ENCODE assay signal across 38 cellular contexts in genomic region chr10:120182431-120182830, GRCh38.
"Had no signal": no experiment of that assay in that cellular context is flagged by ENCODE, and none has a peak within 500 bp of the region (broad histone marks: within the 10 kb centered on the region; RNA-seq: fewer than 3 reads in every experiment).

No MANE protein-coding gene starts in this region.

- H3K4me3 Mint-ChIP-seq: activated B cell treated with CpG ODN at 0.5 μM for 24 hours; activated CD4-positive, alpha-beta memory T cell treated with anti-CD3 and anti-CD28 coated beads for 36 hours; activated CD4-positive, alpha-beta T cell treated with anti-CD3 and anti-CD28 coated beads, Interleukin-2, amount 10 ng/mL, durations not matched to agents 24 days and 14 days; activated CD8-positive, alpha-beta T cell treated with anti-CD3 and anti-CD28 coated beads for 36 hours; activated naive CD4-positive, alpha-beta T cell treated with anti-CD3 and anti-CD28 coated beads for 36 hours; activated naive CD8-positive, alpha-beta T cell treated with anti-CD3 and anti-CD28 coated beads for 36 hours; activated T-cell treated with anti-CD3 and anti-CD28 coated beads, Interleukin-2, amount 50 U/mL, for 4 hours; activated T-cell treated with anti-CD3 and anti-CD28 coated beads, Interleukin-2, amount 50 U/mL, for 72 hours; activated T-helper 1 cell treated with anti-CD3 and anti-CD28 coated beads, Interleukin-12 subunit alpha, Interleukin-12 subunit beta, Interleukin-2, Interleukin-4 antibody, amounts not matched to agents 30 ng/mL and 10 ng/mL and 1 ng/mL, durations not matched to agents 14 hours and 24 hours and 36 hours; activated T-helper 17 cell treated with anti-CD3 and anti-CD28 coated beads, Interleukin-2, amount 50 U/mL, for 72 hours; brain; central memory CD8-positive, alpha-beta T cell; T-helper 1 cell treated with Interleukin-12 subunit alpha and Interleukin-12 subunit beta and Interleukin-4 antibody, amounts not matched to agents 30 μg/mL and 1 μg/mL, for 36 hours; T-helper 2 cell treated with Interferon-gamma antibody and Interleukin-4, amounts not matched to agents 5 μg/mL and 100 μg/mL, for 36 hours had no signal

- H3K9me3 Mint-ChIP-seq: activated CD4-positive, alpha-beta memory T cell treated with anti-CD3 and anti-CD28 coated beads for 36 hours; activated CD4-positive, alpha-beta T cell treated with anti-CD3 and anti-CD28 coated beads, Interleukin-2, amount 10 ng/mL, durations not matched to agents 24 days and 14 days; activated CD8-positive, alpha-beta T cell treated with anti-CD3 and anti-CD28 coated beads for 36 hours; activated naive CD4-positive, alpha-beta T cell treated with anti-CD3 and anti-CD28 coated beads for 36 hours; activated naive CD4-positive, alpha-beta T cell treated with anti-CD3 and anti-CD28 coated beads, Interleukin-2, amount 50 U/mL, for 72 hours; activated T-cell treated with anti-CD3 and anti-CD28 coated beads, Interleukin-2, amount 50 U/mL, for 4 hours; activated T-helper 1 cell treated with anti-CD3 and anti-CD28 coated beads, Interleukin-12 subunit alpha, Interleukin-12 subunit beta, Interleukin-2, Interleukin-4 antibody, amounts not matched to agents 30 ng/mL and 10 ng/mL and 1 ng/mL, durations not matched to agents 14 hours and 24 hours and 36 hours; activated T-helper 17 cell treated with anti-CD3 and anti-CD28 coated beads, Interleukin-2, amount 50 U/mL, for 72 hours; brain; central memory CD8-positive, alpha-beta T cell; T-helper 1 cell treated with Interleukin-12 subunit alpha and Interleukin-12 subunit beta and Interleukin-4 antibody, amounts not matched to agents 30 μg/mL and 1 μg/mL, for 36 hours; T-helper 2 cell treated with Interferon-gamma antibody and Interleukin-4, amounts not matched to agents 5 μg/mL and 100 μg/mL, for 36 hours had no signal

- H3K27ac Mint-ChIP-seq: activated B cell treated with CpG ODN at 0.5 μM for 24 hours; activated CD4-positive, alpha-beta memory T cell treated with anti-CD3 and anti-CD28 coated beads for 36 hours; activated CD4-positive, alpha-beta T cell treated with anti-CD3 and anti-CD28 coated beads, Interleukin-2, amount 10 ng/mL, durations not matched to agents 24 days and 14 days; activated CD8-positive, alpha-beta T cell treated with anti-CD3 and anti-CD28 coated beads for 36 hours; activated naive CD4-positive, alpha-beta T cell treated with anti-CD3 and anti-CD28 coated beads for 36 hours; activated naive CD4-positive, alpha-beta T cell treated with anti-CD3 and anti-CD28 coated beads, Interleukin-2, amount 50 U/mL, for 72 hours; activated naive CD8-positive, alpha-beta T cell treated with anti-CD3 and anti-CD28 coated beads for 36 hours; activated T-cell treated with anti-CD3 and anti-CD28 coated beads, Interleukin-2, amount 50 U/mL, for 72 hours; activated T-helper 1 cell treated with anti-CD3 and anti-CD28 coated beads, Interleukin-12 subunit alpha, Interleukin-12 subunit beta, Interleukin-2, Interleukin-4 antibody, amounts not matched to agents 30 ng/mL and 10 ng/mL and 1 ng/mL, durations not matched to agents 14 hours and 24 hours and 36 hours; activated T-helper 17 cell treated with anti-CD3 and anti-CD28 coated beads, Interleukin-2, amount 50 U/mL, for 72 hours; brain; T-helper 1 cell treated with Interleukin-12 subunit alpha and Interleukin-12 subunit beta and Interleukin-4 antibody, amounts not matched to agents 30 μg/mL and 1 μg/mL, for 36 hours; T-helper 2 cell treated with Interferon-gamma antibody and Interleukin-4, amounts not matched to agents 5 μg/mL and 100 μg/mL, for 36 hours had no signal

- ATAC-seq: activated CD8-positive, alpha-beta T cell treated with anti-CD3 and anti-CD28 coated beads for 36 hours; activated naive CD4-positive, alpha-beta T cell treated with anti-CD3 and anti-CD28 coated beads, Interleukin-2, amount 50 U/mL, for 72 hours; activated T-cell treated with anti-CD3 and anti-CD28 coated beads, Interleukin-2, amount 50 U/mL, for 4 hours; activated T-cell treated with anti-CD3 and anti-CD28 coated beads, Interleukin-2, amount 50 U/mL, for 72 hours; activated T-helper 17 cell treated with anti-CD3 and anti-CD28 coated beads, Interleukin-2, amount 50 U/mL, for 72 hours had no signal

- H3K4me1 ChIP-seq: adrenal gland had no signal

- H3K9me3 ChIP-seq: adrenal gland had no signal

- H3K27ac ChIP-seq: adrenal gland, cardiac muscle cell, VCaP had no signal

- H3K36me3 ChIP-seq: adrenal gland, cardiac muscle cell had no signal

- H3K4me1 Mint-ChIP-seq: activated B cell treated with CpG ODN at 0.5 μM for 24 hours; activated CD4-positive, alpha-beta T cell treated with anti-CD3 and anti-CD28 coated beads, Interleukin-2, amount 10 ng/mL, durations not matched to agents 24 days and 14 days; activated naive CD8-positive, alpha-beta T cell treated with anti-CD3 and anti-CD28 coated beads for 36 hours; activated T-helper 17 cell treated with anti-CD3 and anti-CD28 coated beads, Interleukin-2, amount 50 U/mL, for 72 hours; central memory CD8-positive, alpha-beta T cell had no signal

- H3K27me3 ChIP-seq: adrenal gland, cardiac muscle cell had no signal

- DNase-seq: activated B cell treated with CpG ODN at 0.5 μM for 24 hours; activated CD4-positive, alpha-beta memory T cell treated with anti-CD3 and anti-CD28 coated beads for 36 hours; activated CD4-positive, alpha-beta T cell treated with anti-CD3 and anti-CD28 coated beads for 4 hours; activated CD4-positive, alpha-beta T cell treated with anti-CD3 and anti-CD28 coated beads, Interleukin-2, amount 10 ng/mL, durations not matched to agents 24 days and 14 days; activated CD4-positive, alpha-beta T cell treated with anti-CD3 and anti-CD28 coated beads, Interleukin-2, amount 50 U/mL, for 1 hour; activated CD4-positive, alpha-beta T cell treated with anti-CD3 and anti-CD28 coated beads, Interleukin-2, amount 50 U/mL, for 4 hours; activated CD4-positive, CD25-positive, alpha-beta regulatory T cell treated with anti-CD3 and anti-CD28 coated beads, Interleukin-2, amount 50 U/mL, for 72 hours; activated CD8-positive, alpha-beta memory T cell treated with anti-CD3 and anti-CD28 coated beads, Interleukin-2, amount 50 U/mL, for 4 hours; activated CD8-positive, alpha-beta T cell treated with anti-CD3 and anti-CD28 coated beads for 36 hours; activated effector memory CD4-positive, alpha-beta T cell treated with anti-CD3 and anti-CD28 coated beads, Interleukin-2, amount 50 U/mL, for 16 hours; activated gamma-delta T cell treated with Interleukin-2 at 50 U/mL for 16 hours; activated naive CD4-positive, alpha-beta T cell; activated naive CD4-positive, alpha-beta T cell treated with anti-CD3 and anti-CD28 coated beads for 36 hours; activated naive CD4-positive, alpha-beta T cell treated with anti-CD3 and anti-CD28 coated beads, Interleukin-2, amount 50 U/mL, for 16 hours; activated naive CD8-positive, alpha-beta T cell treated with anti-CD3 and anti-CD28 coated beads for 36 hours; activated T-cell treated with anti-CD3 and anti-CD28 coated beads for 4 hours; activated T-cell treated with anti-CD3 and anti-CD28 coated beads, Interleukin-2, amount 50 U/mL, for 1 hour; activated T-cell treated with anti-CD3 and anti-CD28 coated beads, Interleukin-2, amount 50 U/mL, for 4 hours; activated T-cell treated with anti-CD3 and anti-CD28 coated beads, Interleukin-2, amount 50 U/mL, for 72 hours; adrenal gland; amniotic stem cell; aorta; caudate nucleus; cerebellar nuclear complex; T-helper 1 cell; T-helper 2 cell; T-helper 9 cell had no signal

- H3K27me3 Mint-ChIP-seq: activated B cell treated with CpG ODN at 0.5 μM for 24 hours; activated CD4-positive, alpha-beta memory T cell treated with anti-CD3 and anti-CD28 coated beads for 36 hours; activated CD4-positive, alpha-beta T cell treated with anti-CD3 and anti-CD28 coated beads, Interleukin-2, amount 10 ng/mL, durations not matched to agents 24 days and 14 days; brain had no signal

- H3K4me3 ChIP-seq: adrenal gland, cardiac muscle cell had no signal

- FAIRE-seq: astrocyte, TTC549 had no signal
